In genomic region chr16:3610698-3611144, GRCh38 we compare ENCODE assay signal across 8 cellular contexts. TPM values are rescaled to one million over a fixed set of nuclear protein-coding genes. Genes with fewer than 3 reads are reported as not detected.
DNase-seq lines count a peak whose midpoint lies in the region; ATAC-seq and TF ChIP-seq lines count a peak whose summit lies in the region.

No MANE protein-coding gene starts in this region.

- TF ChIP-seq CTCF in cardiac muscle cell (IDR thresholded peaks at IDR 0.05; ENCODE audit: low read depth, low read length) (no peak), WERI-Rb-1 (IDR thresholded peaks at IDR 0.05; ENCODE audit: low read depth, low read length) (no peak), glutamatergic neuron (IDR thresholded peaks at IDR 0.05; ENCODE audit: partially characterized antibody, unreplicated experiment) (no peak), gastrocnemius medialis (IDR thresholded peaks at IDR 0.05 in 4 of 5, conservative IDR thresholded peaks at IDR 0.05 in 1 of 5) (no peak)

- no peaks in the 10 kb centered on the region for H3K9me3 ChIP-seq in cardiac muscle cell (ENCODE audit: low read depth)
- H3K9me3 ChIP-seq in WERI-Rb-1 (ENCODE audit: severe bottlenecking) = no peaks in the 10 kb centered on the region
- no peaks in the 10 kb centered on the region for H3K9me3 ChIP-seq in gastrocnemius medialis

- H3K27me3 ChIP-seq in cardiac muscle cell (no peaks in the 10 kb centered on the region), WERI-Rb-1 (ENCODE audit: insufficient read depth, low read depth, severe bottlenecking) (no peaks in the 10 kb centered on the region), gastrocnemius medialis (no peaks in the 10 kb centered on the region)

- H3K4me3 ChIP-seq in cardiac muscle cell = peak overlapping the region; percentile 84
- peak overlapping the region; percentile 84 for H3K4me3 ChIP-seq in WERI-Rb-1 (ENCODE audit: low read depth, low read length)
- H3K4me3 ChIP-seq in gastrocnemius medialis = peak overlapping the region; percentile 86 to 99 (median 93)

- peak overlapping the region; percentile 94 for H3K4me3 Mint-ChIP-seq in glutamatergic neuron (ENCODE audit: unreplicated experiment)

- peak overlapping the region; percentile 69 for H3K27ac ChIP-seq in cardiac muscle cell
- H3K27ac ChIP-seq in WERI-Rb-1 = peak overlapping the region; percentile 77
- peak overlapping the region; percentile 75 to 92 (median 88) for H3K27ac ChIP-seq in gastrocnemius medialis

- H3K27me3 Mint-ChIP-seq in glutamatergic neuron (ENCODE audit: unreplicated experiment) = peaks cover 6% of the 10 kb centered on the region

- TF ChIP-seq POLR2A in gastrocnemius medialis (IDR thresholded peaks at IDR 0.05) = no peak

- H3K27ac Mint-ChIP-seq in glutamatergic neuron (ENCODE audit: unreplicated experiment) = no peak overlapping the region

- no peaks in the 10 kb centered on the region for H3K9me3 Mint-ChIP-seq in glutamatergic neuron (ENCODE audit: unreplicated experiment)

- H3K36me3 Mint-ChIP-seq in glutamatergic neuron (ENCODE audit: unreplicated experiment) = no peaks in the 10 kb centered on the region

- intact Hi-C loops in Right ventricle myocardium inferior (cut with DNase I) (loop anchor here (1.0 kb wide), 1 partner anchor 83 kb away; no protein-coding TSS in a partner anchor), gastrocnemius medialis (cut with DNase I; ENCODE audit: low total_unique reads) (loop anchor here (2.0 to 5.0 kb wide), 4 partner anchors 84 to 507 kb away; partner anchors contain the start of genes ADCY9 and ZNF263)

- ATAC-seq in Right ventricle myocardium inferior (no peak), gastrocnemius medialis (peak in 1 of 2 donors; percentile 13), HG02938 (IDR thresholded peaks at IDR 0.05; ENCODE audit: unreplicated experiment) (no peak), HG03025 (IDR thresholded peaks at IDR 0.05; ENCODE audit: low FRiP score, unreplicated experiment) (no peak)

- DNase-seq in cardiac muscle cell (ENCODE audit: low read depth in 1 of 2, low spot score in 1 of 2) = peak in 1 of 2 donors; percentile 48
- DNase-seq in Right ventricle myocardium inferior (ENCODE audit: missing footprints) = no peak
- DNase-seq in WERI-Rb-1 = no peak
- no peak for DNase-seq in glutamatergic neuron
- no peak for DNase-seq in gastrocnemius medialis
- no peak for DNase-seq in effector CD4-positive, alpha-beta T cell

- in situ Hi-C loops in gastrocnemius medialis (cut with MboI; ENCODE audit: low sequenced_read_pairs in 4 of 4) = no loop called here

- H3K36me3 ChIP-seq in cardiac muscle cell (no peaks in the 10 kb centered on the region), WERI-Rb-1 (peaks cover 7% of the 10 kb centered on the region), gastrocnemius medialis (no peaks in the 10 kb centered on the region)

- peaks cover 12% of the 10 kb centered on the region for H3K4me1 Mint-ChIP-seq in glutamatergic neuron (ENCODE audit: low read depth, unreplicated experiment)

- peaks cover 14% of the 10 kb centered on the region for H3K4me1 ChIP-seq in cardiac muscle cell (ENCODE audit: low read depth)
- H3K4me1 ChIP-seq in gastrocnemius medialis = peaks cover 16 to 23% of the 10 kb centered on the region in 2 donors

RNA-seq across cellular contexts. Expression of gene SLX4, which starts 0.7 kb away (rescaled TPM):
- total RNA-seq in cardiac muscle cell (5.6 and 7.2 TPM in 2 replicates), Right ventricle myocardium inferior (3.3 TPM), glutamatergic neuron (ENCODE audit: unreplicated experiment) (14.1 TPM), gastrocnemius medialis (1 to 10 TPM; 1.8 to 3.6 (median 2.8) TPM)
- 2.9 and 3.6 TPM in 2 replicates for polyA plus RNA-seq in cardiac muscle cell

RNA-seq across cellular contexts. Expression of gene NLRC3, which starts 33.5 kb away (rescaled TPM):
- total RNA-seq in cardiac muscle cell = 0.09 and 0.11 TPM in 2 replicates
- 0.61 and 0.92 TPM in 2 replicates for polyA plus RNA-seq in cardiac muscle cell
- 1.0 TPM for total RNA-seq in Right ventricle myocardium inferior
- total RNA-seq in glutamatergic neuron (ENCODE audit: unreplicated experiment) = not detected
- under 1 TPM; 0.11 to 0.26 (median 0.22) TPM for total RNA-seq in gastrocnemius medialis

RNA-seq across cellular contexts. Expression of gene DNASE1, which starts 43.8 kb away (rescaled TPM):
- total RNA-seq in cardiac muscle cell (48.7 and 73.9 TPM in 2 replicates), Right ventricle myocardium inferior (7.5 TPM), glutamatergic neuron (ENCODE audit: unreplicated experiment) (34.3 TPM), gastrocnemius medialis (1 to 10 TPM; 2.5 to 7.3 (median 3.5) TPM)
- polyA plus RNA-seq in cardiac muscle cell = 28.1 and 38.1 TPM in 2 replicates
